In the genomic region with DNA sequence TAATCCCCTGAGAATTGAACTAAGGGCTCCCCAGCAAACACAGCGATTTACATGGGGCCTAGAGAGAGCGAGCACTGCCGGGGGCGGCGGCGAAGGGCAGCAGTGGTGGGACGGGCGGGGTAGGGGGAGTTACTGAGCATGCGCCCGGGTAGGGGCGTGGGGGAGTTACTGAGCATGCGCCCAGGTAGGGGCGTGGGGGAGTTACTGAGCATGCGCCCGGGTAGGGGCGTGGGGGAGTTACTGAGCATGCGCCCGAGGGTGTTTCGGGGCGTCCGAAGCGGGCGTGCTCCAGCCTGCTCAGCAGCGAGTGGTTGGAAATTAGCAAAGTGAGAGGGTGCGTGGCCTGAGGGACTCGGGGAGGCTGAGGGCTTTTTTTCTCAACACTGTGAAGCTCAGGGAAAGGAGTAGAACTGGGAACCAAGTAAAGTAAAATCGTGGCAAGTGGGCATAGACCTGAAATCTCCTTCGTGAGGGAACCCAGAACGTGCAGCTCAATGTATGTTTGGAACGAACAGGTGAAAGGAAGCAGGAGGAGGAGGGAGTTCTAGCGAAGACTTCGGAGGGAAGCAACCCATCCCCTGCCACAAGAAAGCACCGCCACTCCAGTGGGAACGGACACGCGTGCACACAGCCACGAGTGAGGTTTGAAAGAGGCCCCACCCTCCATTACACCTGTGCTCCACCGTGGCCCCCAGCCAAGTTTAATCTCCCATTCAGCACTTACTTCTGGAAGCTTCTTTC, we compare ENCODE assay signal across 8 cellular contexts. TPM values are rescaled to one million over a fixed set of nuclear protein-coding genes. Genes with fewer than 3 reads are reported as not detected.
A peak's percentile ranks its signal among the peaks of the same experiment; 100 is the strongest.
DNase-seq lines count a peak whose midpoint lies in the region; ATAC-seq and TF ChIP-seq lines count a peak whose summit lies in the region.

No MANE protein-coding gene starts in this region.

- ATAC-seq in GM19023 (IDR thresholded peaks at IDR 0.05; ENCODE audit: unreplicated experiment) = peak; percentile 92
- peak; percentile 92 for ATAC-seq in HG03196 (IDR thresholded peaks at IDR 0.05; ENCODE audit: unreplicated experiment)

- no peak for TF ChIP-seq CTCF in AG09309 (IDR thresholded peaks at IDR 0.05; ENCODE audit: control insufficient read depth, insufficient read depth, low read depth, low read length, missing control alignments)

- peak overlapping the region; percentile 52 for H3K4me3 ChIP-seq in AG09309 (ENCODE audit: control insufficient read depth, low read depth, low read length)

- peak; percentile 8 for DNase-seq in AG09309 (ENCODE audit: low read depth)
- peak; percentile 28 for DNase-seq in NCI-H226
- DNase-seq in activated CD4-positive, CD25-positive, alpha-beta regulatory T cell treated with anti-CD3 and anti-CD28 coated beads, Interleukin-2, amount 50 U/mL, for 72 hours = peak; percentile 89
- peak; percentile 88 for DNase-seq in cerebellum (ENCODE audit: low spot score)
- DNase-seq in kidney glomerular epithelial cell (lab: John Stamatoyannopoulos, UW) = peak; percentile 78
- DNase-seq in stimulated activated CD4-positive, alpha-beta T cell treated with anti-CD3 and anti-CD28 coated beads, Interleukin-15, amount 100 ng/mL, for 48 hours (ENCODE audit: low read depth in 2 of 2) = peak; percentile 63 to 89

RNA-seq across cellular contexts. Expression of a gene that starts 34.3 kb away (rescaled TPM):
- 16.9 TPM for total RNA-seq in cerebellum

Comparison
In these comparisons a context has a peak if more than half of its experiments do, and no peak if none do; other contexts are left out.
1. Peak in every context shown above with its lines: DNase-seq, ATAC-seq and H3K4me3 ChIP-seq.
2. DNase-seq: peak in every context shown above with its lines; median percentile 89 in activated CD4-positive, CD25-positive, alpha-beta regulatory T cell treated with anti-CD3 and anti-CD28 coated beads, Interleukin-2, amount 50 U/mL, for 72 hours; 88 in cerebellum; 78 in kidney glomerular epithelial cell; 76 in stimulated activated CD4-positive, alpha-beta T cell treated with anti-CD3 and anti-CD28 coated beads, Interleukin-15, amount 100 ng/mL, for 48 hours; 28 in NCI-H226; 8 in AG09309.